ENCODE assay signal across 15 cellular contexts in genomic region chr15:71400347-71400746, GRCh38.
"Had no signal": no experiment of that assay in that cellular context is flagged by ENCODE, and none has a peak within 500 bp of the region (broad histone marks: within the 10 kb centered on the region; RNA-seq: fewer than 3 reads in every experiment).

No MANE protein-coding gene starts in this region.

- H3K36me3 Mint-ChIP-seq: activated naive CD8-positive, alpha-beta T cell had no signal

- H3K27ac Mint-ChIP-seq: activated naive CD8-positive, alpha-beta T cell; activated T-cell treated with anti-CD3 and anti-CD28 coated beads, Interleukin-2, amount 50 U/mL, for 24 hours; T-helper 1 cell treated with Interleukin-12 subunit alpha and Interleukin-12 subunit beta and Interleukin-4 antibody, amounts not matched to agents 30 μg/mL and 1 μg/mL, for 36 hours had no signal

- H3K4me1 ChIP-seq: breast epithelium had no signal

- H3K27me3 Mint-ChIP-seq: activated naive CD8-positive, alpha-beta T cell had no signal

- H3K4me3 Mint-ChIP-seq: activated naive CD8-positive, alpha-beta T cell; activated T-cell treated with anti-CD3 and anti-CD28 coated beads, Interleukin-2, amount 50 U/mL, for 24 hours; neural crest cell; T-helper 1 cell treated with Interleukin-12 subunit alpha and Interleukin-12 subunit beta and Interleukin-4 antibody, amounts not matched to agents 30 μg/mL and 1 μg/mL, for 36 hours had no signal

- H3K27me3 ChIP-seq: breast epithelium, esophagus muscularis mucosa, ovary, stomach had no signal

- H3K36me3 ChIP-seq: breast epithelium, esophagus muscularis mucosa, ovary, stomach had no signal

- DNase-seq: activated CD4-positive, alpha-beta T cell treated with anti-CD3 and anti-CD28 coated beads, Interleukin-2, amount 50 U/mL, for 4 hours; activated CD4-positive, CD25-positive, alpha-beta regulatory T cell; activated effector memory CD4-positive, alpha-beta T cell treated with anti-CD3 and anti-CD28 coated beads, Interleukin-2, amount 50 U/mL, for 16 hours; activated T-cell treated with anti-CD3 and anti-CD28 coated beads, Interleukin-2, amount 50 U/mL, for 24 hours; anterior cingulate cortex; mesendoderm; ovary; stimulated activated CD4-positive, alpha-beta T cell treated with anti-CD3 and anti-CD28 coated beads, Interleukin-4, amount 100 ng/mL, for 1 hour; stimulated activated CD8-positive, alpha-beta memory T cell treated with anti-CD3 and anti-CD28 coated beads, Interleukin-4, amount 100 ng/mL, for 48 hours; stomach had no signal

- H3K27ac ChIP-seq: ovary had no signal

- H3K4me3 ChIP-seq: breast epithelium, esophagus muscularis mucosa, ovary, stomach had no signal

- H3K4me1 Mint-ChIP-seq: neural crest cell had no signal

- H3K9me3 Mint-ChIP-seq: activated T-cell treated with anti-CD3 and anti-CD28 coated beads, Interleukin-2, amount 50 U/mL, for 24 hours; neural crest cell; T-helper 1 cell treated with Interleukin-12 subunit alpha and Interleukin-12 subunit beta and Interleukin-4 antibody, amounts not matched to agents 30 μg/mL and 1 μg/mL, for 36 hours had no signal

- H3K9me3 ChIP-seq: breast epithelium, esophagus muscularis mucosa, ovary, stomach had no signal
